In genomic region chr15:36940636-36941285, GRCh38 we compare ENCODE assay signal across 22 cellular contexts.
DNase-seq lines count a peak whose midpoint lies in the region; ATAC-seq, FAIRE-seq and TF ChIP-seq lines count a peak whose summit lies in the region.
"Had no signal": no experiment of that assay in that cellular context is flagged by ENCODE, and none has a peak within 500 bp of the region (broad histone marks: within the 10 kb centered on the region; RNA-seq: fewer than 3 reads in every experiment).

No MANE protein-coding gene starts in this region.

- intact Hi-C loops in Calu3 (cut with micrococcal nuclease; ENCODE audit: unreplicated experiment) (no loop called here), body of pancreas (cut with DNase I) (no loop called here)

- 62 to 66% methylated on average over 3 of the region's 3 CpGs for WGBS in body of pancreas, 2 donors

- no peak for TF ChIP-seq POLR2A in body of pancreas (IDR thresholded peaks at IDR 0.05)

- CTCF ChIA-PET in Calu3 (lab: Charles Lee) = no interaction called here

- no peaks in the 10 kb centered on the region for H3K4me1 ChIP-seq in body of pancreas

- no peak for DNase-seq in Calu3
- DNase-seq in body of pancreas = no peak
- DNase-seq in left kidney (ENCODE audit: low read depth, low spot score) = peak; percentile 53
- DNase-seq in T1000 (lab: John Stamatoyannopoulos, UW) = no peak
- DNase-seq in HTR-8/SVneo (ENCODE audit: insufficient read length, low spot score) = no peak
- no peak for DNase-seq in HUDEP-2 (lab: John Stamatoyannopoulos, UW; ENCODE audit: unreplicated experiment in 76 of 76)
- DNase-seq: BE2C; CD4-positive, CD25-positive, alpha-beta regulatory T cell; COR-L47; DMS153; KBM-7; MV-4-11; NCI-H1694 treated with DMSO at 0.1 percent for 48 hours; NCI-H510A; NCI-H748 treated with DMSO at 0.1 percent for 48 hours; NK-92 treated with Interleukin-12 subunit alpha and Interleukin-12 subunit beta, amount 100 ng/mL, for 24 hours had no signal

- H3K36me3 Mint-ChIP-seq in Calu3 (ENCODE audit: insufficient read depth, unreplicated experiment) = no peaks in the 10 kb centered on the region
- H3K36me3 Mint-ChIP-seq in nephron (ENCODE audit: low read depth) = peaks cover 80% of the 10 kb centered on the region
- H3K36me3 Mint-ChIP-seq: CD4-positive, CD25-positive, alpha-beta regulatory T cell had no signal

- H3K27me3 ChIP-seq in body of pancreas = no peaks in the 10 kb centered on the region
- H3K27me3 ChIP-seq: BE2C had no signal

- no peak overlapping the region for H3K4me3 ChIP-seq in body of pancreas

- TF ChIP-seq CTCF in Calu3 (IDR thresholded peaks at IDR 0.05; ENCODE audit: unreplicated experiment) = no peak
- TF ChIP-seq CTCF in body of pancreas (IDR thresholded peaks at IDR 0.05) = no peak
- TF ChIP-seq CTCF in nephron (IDR thresholded peaks at IDR 0.05; ENCODE audit: unreplicated experiment in 3 of 3) = no peak

- H3K27ac Mint-ChIP-seq in Calu3 (ENCODE audit: unreplicated experiment) (peak overlapping the region; percentile 51), nephron (peak overlapping the region in 2 of 3 experiments; percentile 21 to 77)
- H3K27ac Mint-ChIP-seq: CD4-positive, CD25-positive, alpha-beta regulatory T cell had no signal

- H3K4me1 Mint-ChIP-seq in Calu3 (ENCODE audit: low read depth, unreplicated experiment) (no peaks in the 10 kb centered on the region), nephron (peaks cover 10% of the 10 kb centered on the region)
- H3K4me1 Mint-ChIP-seq: CD4-positive, CD25-positive, alpha-beta regulatory T cell had no signal

- H3K4me3 Mint-ChIP-seq in Calu3 (ENCODE audit: low read depth, unreplicated experiment) (no peak overlapping the region), nephron (no peak overlapping the region)
- H3K4me3 Mint-ChIP-seq: CD4-positive, CD25-positive, alpha-beta regulatory T cell had no signal

- H3K27me3 Mint-ChIP-seq in Calu3 (ENCODE audit: unreplicated experiment) = no peaks in the 10 kb centered on the region
- no peaks in the 10 kb centered on the region for H3K27me3 Mint-ChIP-seq in nephron (ENCODE audit: low read depth)

- H3K9me3 ChIP-seq in body of pancreas = no peaks in the 10 kb centered on the region
- H3K9me3 ChIP-seq: BE2C had no signal

- FAIRE-seq in HTR-8/SVneo (lab: Jason Lieb, UNC) = no peak
- FAIRE-seq: A204.1, H54, RCC 7860 had no signal

- ATAC-seq in body of pancreas = peak; percentile 38
- no peak for ATAC-seq in GM21367 (IDR thresholded peaks at IDR 0.05; ENCODE audit: unreplicated experiment)
- ATAC-seq: Right ventricle myocardium inferior had no signal

- no peaks in the 10 kb centered on the region for H3K9me3 Mint-ChIP-seq in Calu3 (ENCODE audit: low read depth, unreplicated experiment)
- no peaks in the 10 kb centered on the region for H3K9me3 Mint-ChIP-seq in nephron

- H3K36me3 ChIP-seq in body of pancreas (replicated peaks in 1 of 2; ENCODE audit: insufficient read depth in 1 of 2, low read depth in 2 of 2) = no peaks in the 10 kb centered on the region

- BruUV-seq in Calu3 (replicated peaks; lab: Mats Ljungman, UMichigan) = no TSS peak

- H3K27ac ChIP-seq in body of pancreas = peak overlapping the region in 1 of 4 donors; percentile 54
